23 cellular contexts compared by ENCODE assay signal in the genomic region with DNA sequence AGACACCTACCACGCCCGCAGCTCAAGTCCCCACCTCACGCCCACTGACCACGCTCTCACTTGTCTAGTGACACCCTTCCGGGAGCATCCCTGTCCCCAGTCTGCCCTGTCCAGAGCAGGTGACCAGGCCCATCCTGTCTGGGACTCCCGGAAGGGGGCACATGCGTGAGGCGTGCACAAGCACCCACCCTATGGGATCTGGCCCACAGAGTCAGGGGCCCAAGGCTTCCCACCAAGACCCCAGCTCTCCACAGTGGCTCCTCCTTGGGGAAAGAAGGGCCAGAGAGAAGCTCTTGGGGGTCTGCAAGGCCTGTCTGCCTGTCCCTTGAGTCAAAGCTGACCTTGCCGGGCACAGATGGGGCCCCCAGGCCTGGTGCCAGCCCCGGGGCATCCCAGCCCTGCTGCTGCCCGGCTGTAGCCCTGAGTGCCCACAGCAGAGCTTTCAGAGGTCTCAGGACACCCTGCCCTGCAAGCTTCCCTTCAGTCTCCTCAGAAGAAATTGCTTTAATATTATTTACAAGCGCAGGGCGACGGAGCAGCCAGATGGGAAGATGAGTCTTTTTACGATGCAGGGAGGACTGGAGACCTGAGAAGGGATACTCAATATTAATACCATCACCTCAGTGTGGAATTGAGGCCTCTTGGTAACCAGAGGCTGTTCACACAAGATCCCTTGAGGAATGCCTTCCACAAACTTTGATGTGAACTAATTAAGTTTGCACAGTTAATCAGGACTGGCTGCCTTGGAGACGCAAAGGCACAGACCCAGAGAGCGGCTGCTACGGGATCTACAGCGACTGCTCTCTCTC.
"Had no signal": no experiment of that assay in that cellular context is flagged by ENCODE, and none has a peak within 500 bp of the region (broad histone marks: within the 10 kb centered on the region; RNA-seq: fewer than 3 reads in every experiment).

No MANE protein-coding gene starts in this region.

- H3K9me3 ChIP-seq: adrenal gland, esophagus muscularis mucosa, heart right ventricle, ovary, sigmoid colon, stomach, tibial artery had no signal

- H3K27ac Mint-ChIP-seq: activated CD4-positive, alpha-beta T cell treated with anti-CD3 and anti-CD28 coated beads for 36 hours; activated naive CD4-positive, alpha-beta T cell treated with anti-CD3 and anti-CD28 coated beads for 36 hours; activated naive CD8-positive, alpha-beta T cell treated with anti-CD3 and anti-CD28 coated beads for 36 hours; activated T-helper 1 cell treated with anti-CD3 and anti-CD28 coated beads, Interleukin-12 subunit alpha, Interleukin-12 subunit beta, Interleukin-2, Interleukin-4 antibody, amounts not matched to agents 30 ng/mL and 10 ng/mL and 1 ng/mL, durations not matched to agents 14 hours and 24 hours and 36 hours; memory B cell; natural killer cell; progenitor cell of endocrine pancreas; stimulated activated memory B cell treated with anti-CD40 and anti-IgM and Interleukin-4, amounts not matched to agents 10 μg/mL and 1 μg/mL and 100 μg/mL, for 72 hours had no signal

- H3K4me3 Mint-ChIP-seq: activated CD4-positive, alpha-beta T cell treated with anti-CD3 and anti-CD28 coated beads for 36 hours; activated naive CD4-positive, alpha-beta T cell treated with anti-CD3 and anti-CD28 coated beads for 36 hours; activated naive CD8-positive, alpha-beta T cell treated with anti-CD3 and anti-CD28 coated beads for 36 hours; activated T-helper 1 cell treated with anti-CD3 and anti-CD28 coated beads, Interleukin-12 subunit alpha, Interleukin-12 subunit beta, Interleukin-2, Interleukin-4 antibody, amounts not matched to agents 30 ng/mL and 10 ng/mL and 1 ng/mL, durations not matched to agents 14 hours and 24 hours and 36 hours; memory B cell; natural killer cell; stimulated activated memory B cell treated with anti-CD40 and anti-IgM and Interleukin-4, amounts not matched to agents 10 μg/mL and 1 μg/mL and 100 μg/mL, for 72 hours had no signal

- H3K9me3 Mint-ChIP-seq: activated naive CD4-positive, alpha-beta T cell treated with anti-CD3 and anti-CD28 coated beads for 36 hours; activated naive CD8-positive, alpha-beta T cell treated with anti-CD3 and anti-CD28 coated beads for 36 hours; activated T-helper 1 cell treated with anti-CD3 and anti-CD28 coated beads, Interleukin-12 subunit alpha, Interleukin-12 subunit beta, Interleukin-2, Interleukin-4 antibody, amounts not matched to agents 30 ng/mL and 10 ng/mL and 1 ng/mL, durations not matched to agents 14 hours and 24 hours and 36 hours; memory B cell; natural killer cell had no signal

- H3K36me3 Mint-ChIP-seq: natural killer cell had no signal

- H3K4me3 ChIP-seq: adrenal gland, esophagus muscularis mucosa, heart right ventricle, ovary, sigmoid colon, stomach, tibial artery had no signal

- DNase-seq: activated CD4-positive, alpha-beta T cell treated with anti-CD3 and anti-CD28 coated beads for 36 hours; activated CD4-positive, CD25-positive, alpha-beta regulatory T cell; activated effector memory CD4-positive, alpha-beta T cell treated with anti-CD3 and anti-CD28 coated beads, Interleukin-2, amount 50 U/mL, for 16 hours; activated naive CD4-positive, alpha-beta T cell treated with anti-CD3 and anti-CD28 coated beads for 36 hours; activated naive CD8-positive, alpha-beta T cell treated with anti-CD3 and anti-CD28 coated beads for 36 hours; adrenal gland; aorta; foreskin keratinocyte; heart right ventricle; left cardiac atrium; natural killer cell; ovary; sigmoid colon; small intestine; stimulated activated CD4-positive, alpha-beta T cell treated with anti-CD3 and anti-CD28 coated beads, Interleukin-4, amount 100 ng/mL, for 24 hours; stomach; T-helper 1 cell; tibial artery had no signal

- H3K27me3 Mint-ChIP-seq: activated CD4-positive, alpha-beta T cell treated with anti-CD3 and anti-CD28 coated beads for 36 hours; activated naive CD8-positive, alpha-beta T cell treated with anti-CD3 and anti-CD28 coated beads for 36 hours; memory B cell; progenitor cell of endocrine pancreas; stimulated activated memory B cell treated with anti-CD40 and anti-IgM and Interleukin-4, amounts not matched to agents 10 μg/mL and 1 μg/mL and 100 μg/mL, for 72 hours had no signal

- ATAC-seq: activated CD4-positive, alpha-beta T cell treated with anti-CD3 and anti-CD28 coated beads for 36 hours; foreskin keratinocyte; heart right ventricle; left cardiac atrium; natural killer cell; stimulated activated memory B cell treated with anti-CD40 and anti-IgM and Interleukin-4, amounts not matched to agents 10 μg/mL and 1 μg/mL and 100 μg/mL, for 72 hours had no signal

- H3K4me1 ChIP-seq: adrenal gland, esophagus muscularis mucosa, foreskin keratinocyte, heart right ventricle, sigmoid colon, stomach, tibial artery had no signal

- H3K27me3 ChIP-seq: adrenal gland, esophagus muscularis mucosa, foreskin keratinocyte, heart right ventricle, ovary, sigmoid colon, stomach, tibial artery had no signal

- H3K27ac ChIP-seq: adrenal gland, esophagus muscularis mucosa, foreskin keratinocyte, heart right ventricle, ovary, sigmoid colon, stomach, tibial artery had no signal

- H3K36me3 ChIP-seq: adrenal gland, esophagus muscularis mucosa, heart right ventricle, ovary, sigmoid colon, stomach, tibial artery had no signal
